8 cellular contexts compared by ENCODE assay signal in genomic region chr18:58225101-58225500, GRCh38.
DNase-seq lines count a peak whose midpoint lies in the region; ATAC-seq and TF ChIP-seq lines count a peak whose summit lies in the region.

No MANE protein-coding gene starts in this region.

- no peak for TF ChIP-seq CTCF in GM13977 (IDR thresholded peaks at IDR 0.05; ENCODE audit: extremely low read depth, insufficient read depth, missing control alignments)
- no peak for TF ChIP-seq CTCF in neural cell (IDR thresholded peaks at IDR 0.05; ENCODE audit: poor library complexity, severe bottlenecking)
- no peak for TF ChIP-seq CTCF in endothelial cell (IDR thresholded peaks at IDR 0.05; ENCODE audit: unreplicated experiment)
- TF ChIP-seq CTCF in dorsolateral prefrontal cortex (IDR thresholded peaks at IDR 0.05 in 54 of 56, conservative IDR thresholded peaks at IDR 0.05 in 2 of 56; ENCODE audit: low read depth in 1 of 56, partially characterized antibody in 56 of 56) = no peak

- in situ Hi-C loops in GM13977 (cut with MboI; ENCODE audit: low pct_unique_long_range_greater_than_20kb, low sequenced_read_pairs, unreplicated experiment) = no loop called here

- H3K9me3 Mint-ChIP-seq in endothelial cell (ENCODE audit: unreplicated experiment) = no peaks in the 10 kb centered on the region

- DNase-seq in GM13977 (ENCODE audit: low spot score) (peak; percentile 66), HT-29 (ENCODE audit: low spot score) (peak; percentile 45), endothelial cell (ENCODE audit: low spot score) (no peak), dorsolateral prefrontal cortex (no peak), mesenteric fat pad (ENCODE audit: low spot score) (no peak)
- DNase-seq in activated CD8-positive, alpha-beta memory T cell treated with anti-CD3 and anti-CD28 coated beads for 24 hours = no peak

- H3K9ac ChIP-seq in neural cell (ENCODE audit: low read length) = peak overlapping the region; percentile 11

- H3F3A ChIP-seq in neural cell (ENCODE audit: insufficient read depth, low read length, poor library complexity, severe bottlenecking) = no peaks in the 10 kb centered on the region

- H3K27ac ChIP-seq in neural cell (ENCODE audit: low read length) (peak overlapping the region; percentile 33), dorsolateral prefrontal cortex (peak overlapping the region in 7 of 59 donors; percentile 1 to 59 (median 28))

- H3K4me1 Mint-ChIP-seq in endothelial cell (ENCODE audit: unreplicated experiment) = peaks cover 61% of the 10 kb centered on the region

- no peak for TF ChIP-seq RAD21 in neural cell (conservative IDR thresholded peaks at IDR 0.05)

- H3K36me3 Mint-ChIP-seq in endothelial cell (ENCODE audit: low read depth, unreplicated experiment) = no peaks in the 10 kb centered on the region

- no peak for TF ChIP-seq EP300 in neural cell (conservative IDR thresholded peaks at IDR 0.05; ENCODE audit: poor library complexity, severe bottlenecking)

- peaks cover 19% of the 10 kb centered on the region for H4K20me1 ChIP-seq in neural cell (ENCODE audit: insufficient read depth)

- no peaks in the 10 kb centered on the region for H3K36me3 ChIP-seq in neural cell (ENCODE audit: insufficient read depth, low read length)

- peaks cover 3% of the 10 kb centered on the region for H3K27me3 Mint-ChIP-seq in endothelial cell (ENCODE audit: unreplicated experiment)

- intact Hi-C loops in dorsolateral prefrontal cortex (cut with DNase I) = no loop called here

- H3K27ac Mint-ChIP-seq in endothelial cell (ENCODE audit: unreplicated experiment) = no peak overlapping the region

- no peak overlapping the region for H3K4me3 Mint-ChIP-seq in endothelial cell (ENCODE audit: unreplicated experiment)

- peaks cover 61% of the 10 kb centered on the region for H3K79me2 ChIP-seq in neural cell (replicated peaks; ENCODE audit: insufficient read depth, low read length)

- no peak overlapping the region for H2AFZ ChIP-seq in neural cell (ENCODE audit: low read depth, low read length)

- no peaks in the 10 kb centered on the region for H3K9me2 ChIP-seq in neural cell (ENCODE audit: insufficient read depth, low read length)

- no peak overlapping the region for H3K4me2 ChIP-seq in neural cell (ENCODE audit: low read length)

- no peaks in the 10 kb centered on the region for H3K27me3 ChIP-seq in neural cell (ENCODE audit: insufficient read depth, low read depth, low read length)
- no peaks in the 10 kb centered on the region for H3K27me3 ChIP-seq in dorsolateral prefrontal cortex

- H3K4me3 ChIP-seq in neural cell (ENCODE audit: low read length) (peak overlapping the region; percentile 17), dorsolateral prefrontal cortex (no peak overlapping the region)

- no peaks in the 10 kb centered on the region for H3K9me3 ChIP-seq in neural cell (ENCODE audit: low read length)

- peak; percentile 90 for ATAC-seq in GM21529 (IDR thresholded peaks at IDR 0.05; ENCODE audit: unreplicated experiment)

TF ChIP-seq in neural cell, 6 proteins besides CTCF, POLR2A, EP300 and RAD21:
- TF ChIP-seq TAF1 (IDR thresholded peaks at IDR 0.05; ENCODE audit: low read depth) (no peak), POLR2AphosphoS5 (IDR thresholded peaks at IDR 0.05) (peak; percentile 8), REST (IDR thresholded peaks at IDR 0.05; ENCODE audit: borderline replicate concordance) (no peak)

Comparison
In these comparisons a context has a peak if more than half of its experiments do, and no peak if none do; other contexts are left out.
1. DNase-seq: peak in GM13977 (single experiment) and HT-29 (single experiment); none in endothelial cell (single experiment), dorsolateral prefrontal cortex (0 of 10), activated CD8-positive, alpha-beta memory T cell treated with anti-CD3 and anti-CD28 coated beads for 24 hours (single experiment) and mesenteric fat pad (single experiment).